Comparison of ENCODE assay signal across 8 cellular contexts in the genomic region with DNA sequence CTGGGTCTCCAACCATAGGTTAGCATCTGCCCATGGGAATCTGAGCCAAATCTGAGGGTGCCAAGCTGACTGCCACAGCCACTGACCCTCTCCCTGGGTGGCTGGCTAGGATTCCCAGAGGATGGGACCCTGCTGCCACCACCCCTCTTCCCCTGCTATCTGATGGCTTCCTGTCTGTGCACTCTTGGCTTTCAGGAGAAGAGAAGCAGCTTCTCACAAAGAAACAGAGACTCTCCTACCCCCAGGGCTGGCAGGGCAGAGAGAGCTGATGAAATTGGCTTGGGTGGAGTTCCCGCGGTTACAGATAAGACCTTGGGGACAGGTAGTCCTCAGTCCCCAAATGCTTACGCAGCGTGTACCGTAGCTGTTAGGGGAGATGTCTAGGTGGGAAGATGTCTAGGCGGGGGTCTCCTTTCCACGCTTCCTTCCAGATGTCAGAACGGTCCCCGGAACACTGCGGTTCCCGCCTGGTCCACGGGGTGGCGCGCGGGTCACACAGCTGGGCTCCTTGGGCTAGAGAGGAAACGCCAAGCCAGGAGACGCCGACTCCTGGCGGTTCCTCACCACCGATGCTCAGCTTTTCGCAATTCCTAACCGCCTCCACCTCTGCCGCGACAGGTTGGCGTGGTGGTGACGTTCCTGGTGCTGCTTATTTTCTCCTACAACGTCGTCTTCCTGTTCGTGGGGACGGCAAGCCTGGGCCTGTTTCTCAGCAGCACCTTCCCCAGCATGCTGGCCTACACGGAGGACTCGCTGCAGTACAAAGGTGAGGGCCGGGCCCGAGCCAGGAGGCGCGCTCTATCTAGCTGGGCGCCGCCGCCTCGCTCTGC. TPM values are rescaled to one million over a fixed set of nuclear protein-coding genes. Genes with fewer than 3 reads are reported as not detected.
A peak's percentile ranks its signal among the peaks of the same experiment; 100 is the strongest.
DNase-seq lines count a peak whose midpoint lies in the region; ATAC-seq, FAIRE-seq and TF ChIP-seq lines count a peak whose summit lies in the region.

No MANE protein-coding gene starts in this region.

- no peaks in the 10 kb centered on the region for H3K79me2 ChIP-seq in astrocyte (ENCODE audit: insufficient read depth, low read length)

- no peak overlapping the region for H3K27ac ChIP-seq in astrocyte (ENCODE audit: low read depth, low read length)

- peak overlapping the region; percentile 95 for H3K4me2 ChIP-seq in astrocyte (ENCODE audit: low read length)

- no peaks in the 10 kb centered on the region for H3K9me3 Mint-ChIP-seq in astrocyte (ENCODE audit: unreplicated experiment)

- ATAC-seq in HG02938 (IDR thresholded peaks at IDR 0.05; ENCODE audit: unreplicated experiment) (peak; percentile 53), GM18519 (IDR thresholded peaks at IDR 0.05; ENCODE audit: low FRiP score, unreplicated experiment) (no peak)

- H3K4me3 ChIP-seq in astrocyte (ENCODE audit: insufficient read depth, low read depth, low read length), result peak overlapping the region; percentile 54
- peak overlapping the region; percentile 48 for H3K4me3 ChIP-seq in retinal pigment epithelial cell (ENCODE audit: low read length)

- H3K4me1 Mint-ChIP-seq in astrocyte (ENCODE audit: low read depth, unreplicated experiment), result peaks cover 4% of the 10 kb centered on the region

- H3K27me3 ChIP-seq in astrocyte (ENCODE audit: insufficient read depth, low read length), result no peaks in the 10 kb centered on the region

- peak overlapping the region; percentile 99 for H2AFZ ChIP-seq in astrocyte (ENCODE audit: low read depth, low read length)

- no peaks in the 10 kb centered on the region for H3K36me3 ChIP-seq in astrocyte (ENCODE audit: insufficient read depth, low read length)

- H3K27me3 Mint-ChIP-seq in astrocyte (ENCODE audit: low read depth, unreplicated experiment), result peaks cover 11% of the 10 kb centered on the region

- DNase-seq in GM12892 (ENCODE audit: insufficient read length) (peak; percentile 66), NCI-H187 treated with DMSO at 0.1 percent for 48 hours (lab: John Stamatoyannopoulos, UW) (peak; percentile 69), T-helper 22 cell (ENCODE audit: low read depth) (peak; percentile 67), astrocyte (ENCODE audit: low read depth) (peak; percentile 66), hippocampal formation (lab: John Stamatoyannopoulos, UW) (peak; percentile 65 to 79), retinal pigment epithelial cell (ENCODE audit: low read depth) (peak; percentile 52)

- H3K4me3 Mint-ChIP-seq in astrocyte (ENCODE audit: unreplicated experiment), result peak overlapping the region; percentile 62

- no peak; the same call in 1 of the 2 replicates for TF ChIP-seq POLR2A in GM12892 (IDR thresholded peaks at IDR 0.05; ENCODE audit: low read depth, low read length)

- FAIRE-seq in GM12892 (lab: Jason Lieb, UNC) (peak; percentile 84), astrocyte (lab: Jason Lieb, UNC) (no peak)

- peak overlapping the region; percentile 75 for H3K27ac Mint-ChIP-seq in astrocyte (ENCODE audit: unreplicated experiment)

- H3K36me3 Mint-ChIP-seq in astrocyte (ENCODE audit: low read depth, unreplicated experiment), result peaks cover 4% of the 10 kb centered on the region

- H3K9ac ChIP-seq in astrocyte (ENCODE audit: low read length), result peak overlapping the region; percentile 71

- no peaks in the 10 kb centered on the region for H3K9me3 ChIP-seq in astrocyte (ENCODE audit: insufficient read depth, low read depth, low read length)

- TF ChIP-seq CTCF in astrocyte (IDR thresholded peaks at IDR 0.05; ENCODE audit: insufficient read depth, low read depth, low read length) (peak; percentile 83), retinal pigment epithelial cell (conservative IDR thresholded peaks at IDR 0.05; ENCODE audit: low read depth, low read length) (peak; percentile 94)

- peaks cover 6% of the 10 kb centered on the region for H3K4me1 ChIP-seq in astrocyte (ENCODE audit: insufficient read depth, low read length)

- H4K20me1 ChIP-seq in astrocyte (ENCODE audit: insufficient read depth, low read length), result no peaks in the 10 kb centered on the region

RNA-seq across cellular contexts. Expression of a gene that starts 40.1 kb away (rescaled TPM):
- 18.7 TPM for polyA plus RNA-seq in GM12892 (2012; ENCODE audit: missing spikeins)
- 28.4 and 31.3 TPM in 2 replicates for total RNA-seq in astrocyte
